ENCODE assay signal across 17 cellular contexts in the genomic region with DNA sequence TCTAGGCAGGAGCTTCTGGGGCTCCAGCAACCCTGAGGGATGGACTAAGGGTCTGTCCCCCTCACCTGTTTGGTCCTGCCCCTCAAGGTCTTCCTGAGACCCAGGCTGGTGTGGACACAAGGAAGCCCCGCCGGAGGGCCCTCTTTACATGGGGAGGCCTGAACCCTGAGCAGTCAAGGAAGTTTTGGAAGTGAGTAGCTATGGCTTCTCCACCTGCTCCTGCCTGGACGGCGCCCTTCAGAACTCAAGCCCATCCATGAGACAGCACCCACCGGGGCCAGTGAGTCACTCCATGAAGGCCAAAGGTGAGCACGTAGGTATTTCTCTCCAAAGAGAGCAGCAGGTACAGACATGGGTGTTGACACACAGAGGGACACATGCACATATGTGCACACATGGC.
A peak's percentile ranks its signal among the peaks of the same experiment; 100 is the strongest.
DNase-seq lines count a peak whose midpoint lies in the region; ATAC-seq and TF ChIP-seq lines count a peak whose summit lies in the region.
"Had no signal": no experiment of that assay in that cellular context is flagged by ENCODE, and none has a peak within 500 bp of the region (broad histone marks: within the 10 kb centered on the region; RNA-seq: fewer than 3 reads in every experiment).

No MANE protein-coding gene starts in this region.

- H3K36me3 Mint-ChIP-seq in chondrocyte (ENCODE audit: low read depth): no peaks in the 10 kb centered on the region
- H3K36me3 Mint-ChIP-seq in Caco-2 (ENCODE audit: insufficient read depth, unreplicated experiment): no peaks in the 10 kb centered on the region
- H3K36me3 Mint-ChIP-seq: CD4-positive, alpha-beta memory T cell had no signal

- no peak overlapping the region for H2BK12ac ChIP-seq in neuronal stem cell (ENCODE audit: low read length)

- no peak for TF ChIP-seq POLR2A in transverse colon (IDR thresholded peaks at IDR 0.05)

- peak; percentile 19 for DNase-seq in cardiac septum (ENCODE audit: low spot score)
- DNase-seq in Right ventricle myocardium inferior (ENCODE audit: missing footprints): no peak
- peak; percentile 60 for DNase-seq in chondrocyte (ENCODE audit: low spot score)
- no peak for DNase-seq in neuronal stem cell (ENCODE audit: low spot score)
- peak; percentile 1 for DNase-seq in transverse colon
- DNase-seq in Caco-2: no peak
- DNase-seq: ACHN; CD4-positive, alpha-beta memory T cell; DMS79 treated with DMSO at 0.1 percent for 48 hours; KBM-7; NCI-H1436 treated with DMSO at 0.1 percent for 48 hours; NCI-H2081; NCI-H526 had no signal

- peaks cover 0 to 13% of the 10 kb centered on the region in 2 donors for H3K9me3 ChIP-seq in neuronal stem cell (replicated peaks in 1 of 2; ENCODE audit: control insufficient read depth in 2 of 2, insufficient read depth in 1 of 2, low read depth in 1 of 2, low read length in 2 of 2)
- H3K9me3 ChIP-seq in transverse colon: no peaks in the 10 kb centered on the region
- H3K9me3 ChIP-seq in Caco-2: no peaks in the 10 kb centered on the region

- H2BK120ac ChIP-seq in neuronal stem cell (ENCODE audit: low read depth, low read length): no peak overlapping the region

- peak overlapping the region; percentile 66 for H3K14ac ChIP-seq in neuronal stem cell (ENCODE audit: low read length)

- peak overlapping the region; percentile 8 for H2AK5ac ChIP-seq in neuronal stem cell (ENCODE audit: low read depth, low read length)

- H3K4me3 Mint-ChIP-seq in chondrocyte (ENCODE audit: unreplicated experiment) (no peak overlapping the region), Caco-2 (ENCODE audit: unreplicated experiment) (no peak overlapping the region)
- H3K4me3 Mint-ChIP-seq: B cell; CD4-positive, alpha-beta memory T cell; GM23338 had no signal

- H3K4me2 ChIP-seq in neuronal stem cell (ENCODE audit: insufficient read depth, low read length, poor library complexity, severe bottlenecking): no peak overlapping the region
- H3K4me2 ChIP-seq: GM23338 had no signal

- H3K18ac ChIP-seq in neuronal stem cell (ENCODE audit: low read length): no peak overlapping the region

- no peak for ATAC-seq in Right ventricle myocardium inferior
- no peak for ATAC-seq in GM19351 (IDR thresholded peaks at IDR 0.05; ENCODE audit: unreplicated experiment)

- H3K4me3 ChIP-seq in neuronal stem cell (ENCODE audit: low read length in 2 of 2) (no peak overlapping the region), transverse colon (no peak overlapping the region), Caco-2 (ENCODE audit: low read depth, low read length) (no peak overlapping the region)
- H3K4me3 ChIP-seq: GM23338 had no signal

- no TSS peak for BruUV-seq in Caco-2 (replicated peaks; lab: Mats Ljungman, UMichigan)

- H3K27me3 ChIP-seq in neuronal stem cell (ENCODE audit: control insufficient read depth in 3 of 3, insufficient read depth in 3 of 3, low read depth in 1 of 3, low read length in 3 of 3): peaks cover 0 to 2% (median 0%) of the 10 kb centered on the region in 3 experiments
- H3K27me3 ChIP-seq in transverse colon: no peaks in the 10 kb centered on the region
- H3K27me3 ChIP-seq in Caco-2 (replicated peaks; ENCODE audit: control insufficient read depth, insufficient read depth, low read length): no peaks in the 10 kb centered on the region

- H3K27ac ChIP-seq in neuronal stem cell (replicated peaks; ENCODE audit: low read length) (no peak overlapping the region), transverse colon (no peak overlapping the region)
- H3K27ac ChIP-seq: HL-60 had no signal

- H3K23ac ChIP-seq in neuronal stem cell (ENCODE audit: low read depth, low read length, poor library complexity): peak overlapping the region; percentile 12

- no peak overlapping the region for H4K8ac ChIP-seq in neuronal stem cell (ENCODE audit: low read depth, low read length)

- POLR2A ChIA-PET in Caco-2 (lab: Charles Lee): no interaction called here

- H3K4ac ChIP-seq in neuronal stem cell (ENCODE audit: low read length): no peak overlapping the region

- H2AFZ ChIP-seq in neuronal stem cell (ENCODE audit: low read length): no peak overlapping the region
- H2AFZ ChIP-seq: GM23338 had no signal

- WGBS in neuronal stem cell (ENCODE audit: extremely low coverage in 2 of 2, insufficient read length in 2 of 2, insufficient replicate concordance in 1 of 2), 2 donors: no CpG with 5 or more reads among the region's 6 CpGs
- WGBS in transverse colon (ENCODE audit: low coverage in 1 of 2), 2 donors: 87% methylated on average over 6 of the region's 6 CpGs; no CpG with 5 or more reads in 1 of the 2 donors

- no peak overlapping the region for H2BK15ac ChIP-seq in neuronal stem cell (ENCODE audit: low read length)

- peaks cover 0 to 3% of the 10 kb centered on the region in 2 donors for H3K36me3 ChIP-seq in neuronal stem cell (replicated peaks in 1 of 2; ENCODE audit: control insufficient read depth in 2 of 2, insufficient read depth in 2 of 2, low read length in 2 of 2)
- H3K36me3 ChIP-seq in transverse colon: no peaks in the 10 kb centered on the region
- no peaks in the 10 kb centered on the region for H3K36me3 ChIP-seq in Caco-2 (ENCODE audit: control insufficient read depth, insufficient read depth, low read length)

- H3K27me3 Mint-ChIP-seq in chondrocyte (ENCODE audit: low read depth) (no peaks in the 10 kb centered on the region), Caco-2 (ENCODE audit: insufficient read depth, unreplicated experiment) (no peaks in the 10 kb centered on the region)
- H3K27me3 Mint-ChIP-seq: B cell had no signal

- H3K27ac Mint-ChIP-seq in chondrocyte (ENCODE audit: unreplicated experiment) (no peak overlapping the region), Caco-2 (ENCODE audit: unreplicated experiment) (no peak overlapping the region)
- H3K27ac Mint-ChIP-seq: B cell; CD4-positive, alpha-beta memory T cell; GM23338 had no signal

- peaks cover 24% of the 10 kb centered on the region for H3K4me1 Mint-ChIP-seq in chondrocyte (ENCODE audit: low read depth)
- H3K4me1 Mint-ChIP-seq in Caco-2 (ENCODE audit: low read depth, unreplicated experiment): no peaks in the 10 kb centered on the region

- H3K9me3 Mint-ChIP-seq in chondrocyte (ENCODE audit: low read depth): no peaks in the 10 kb centered on the region
- H3K9me3 Mint-ChIP-seq in Caco-2 (ENCODE audit: unreplicated experiment): no peaks in the 10 kb centered on the region
- H3K9me3 Mint-ChIP-seq: CD4-positive, alpha-beta memory T cell; GM23338 had no signal

- H3K4me1 ChIP-seq in neuronal stem cell (ENCODE audit: control insufficient read depth in 2 of 2, insufficient read depth in 1 of 2, low read depth in 1 of 2, low read length in 2 of 2) (peaks cover 0 to 5% of the 10 kb centered on the region in 2 donors), transverse colon (peaks cover 10 to 17% (median 15%) of the 10 kb centered on the region in 4 donors), Caco-2 (no peaks in the 10 kb centered on the region)

- in situ Hi-C loops in transverse colon (cut with MboI; ENCODE audit: low pct_ligation_motif_present in 1 of 4, low pct_unique_long_range_greater_than_20kb in 1 of 4, low sequenced_read_pairs in 3 of 4): no loop called here

- intact Hi-C loops in cardiac septum (cut with DNase I) (no loop called here), Right ventricle myocardium inferior (cut with DNase I) (no loop called here), transverse colon (cut with DNase I; ENCODE audit: low total_unique reads) (no loop called here), Caco-2 (cut with micrococcal nuclease; ENCODE audit: unreplicated experiment) (no loop called here)

- no peak overlapping the region for H2BK5ac ChIP-seq in neuronal stem cell (ENCODE audit: low read length)

- peak overlapping the region; percentile 34 for H4K91ac ChIP-seq in neuronal stem cell (ENCODE audit: low read depth, low read length, poor library complexity)

- no peak for TF ChIP-seq CTCF in chondrocyte (IDR thresholded peaks at IDR 0.05)
- no peak for TF ChIP-seq CTCF in transverse colon (IDR thresholded peaks at IDR 0.05)
- TF ChIP-seq CTCF in Caco-2 (IDR thresholded peaks at IDR 0.05; ENCODE audit: insufficient read depth in 1 of 2, low read depth in 1 of 2, low read length in 1 of 2, severe bottlenecking in 1 of 2, unreplicated experiment in 1 of 2): no peak

- CTCF ChIA-PET in Caco-2 (lab: Charles Lee): no interaction called here

- H3K9ac ChIP-seq in neuronal stem cell (ENCODE audit: low read depth, low read length, poor library complexity): no peak overlapping the region

- no peak for TF ChIP-seq EP300 in transverse colon (IDR thresholded peaks at IDR 0.05; ENCODE audit: low read depth)

- H3K79me1 ChIP-seq in neuronal stem cell (ENCODE audit: low read depth, low read length): peaks cover 2% of the 10 kb centered on the region

Comparison
In these comparisons a context has a peak if more than half of its experiments do, and no peak if none do; other contexts are left out.
1. DNase-seq: peak in cardiac septum (single experiment), chondrocyte (single experiment) and transverse colon (single experiment); none in Right ventricle myocardium inferior (single experiment), neuronal stem cell (single experiment) and Caco-2 (0 of 2).